Comparison of ENCODE assay signal across 1 cellular context in the genomic region with DNA sequence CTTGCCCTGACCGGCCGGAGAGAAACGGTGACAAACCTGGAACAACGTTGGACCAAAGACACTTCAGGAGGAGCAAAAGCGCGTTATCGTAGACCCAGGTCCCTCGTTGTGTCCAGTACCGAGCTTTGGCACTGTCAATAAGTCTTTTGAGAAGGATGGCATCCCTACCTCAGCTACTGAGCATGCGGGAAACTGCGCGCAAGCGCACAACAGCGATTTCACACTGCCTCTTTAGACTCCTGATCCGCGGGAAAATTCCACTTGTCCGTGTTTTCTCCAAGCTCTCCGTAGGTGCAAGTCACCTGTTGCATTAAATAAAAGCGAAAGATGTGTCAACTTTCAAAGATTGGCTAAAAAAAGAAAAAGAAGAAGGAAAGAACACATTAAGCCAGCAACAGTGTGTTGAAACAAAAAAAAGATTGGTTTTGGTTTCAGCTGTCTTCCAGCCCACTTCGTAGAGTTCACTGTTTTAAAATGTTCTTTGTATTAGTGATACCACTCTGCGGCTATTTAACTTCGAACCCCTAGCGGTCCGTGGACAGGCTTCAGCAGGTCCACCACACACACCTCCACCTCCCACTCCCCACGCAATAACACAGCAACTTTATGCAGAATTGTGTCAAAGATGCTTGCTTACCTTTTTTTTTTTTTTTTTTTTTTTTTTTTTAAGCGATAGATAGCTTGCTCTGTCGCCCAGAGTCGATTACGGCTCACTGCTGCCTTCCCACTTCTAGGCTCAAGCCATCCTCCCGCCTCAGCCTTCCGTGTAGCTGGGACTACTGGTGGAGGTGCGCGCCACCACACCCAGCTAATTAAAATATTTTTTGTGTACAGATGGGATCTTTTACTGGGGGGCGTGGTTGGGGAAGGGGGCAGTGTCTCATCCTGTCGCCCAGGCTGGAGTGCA.
TF ChIP-seq lines count a peak whose summit lies in the region.

A gene with protein sequence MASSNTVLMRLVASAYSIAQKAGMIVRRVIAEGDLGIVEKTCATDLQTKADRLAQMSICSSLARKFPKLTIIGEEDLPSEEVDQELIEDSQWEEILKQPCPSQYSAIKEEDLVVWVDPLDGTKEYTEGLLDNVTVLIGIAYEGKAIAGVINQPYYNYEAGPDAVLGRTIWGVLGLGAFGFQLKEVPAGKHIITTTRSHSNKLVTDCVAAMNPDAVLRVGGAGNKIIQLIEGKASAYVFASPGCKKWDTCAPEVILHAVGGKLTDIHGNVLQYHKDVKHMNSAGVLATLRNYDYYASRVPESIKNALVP (minus strand): TSS at position 139 of the 907 bp plus-strand sequence. CDS start 9,942 bp downstream, outside the sequence.

TF ChIP-seq in HepG2, 621 proteins besides CTCF, POLR2A, EP300 and RAD21 (continued from another document and continues in another):
- TF ChIP-seq, protein P1, sequence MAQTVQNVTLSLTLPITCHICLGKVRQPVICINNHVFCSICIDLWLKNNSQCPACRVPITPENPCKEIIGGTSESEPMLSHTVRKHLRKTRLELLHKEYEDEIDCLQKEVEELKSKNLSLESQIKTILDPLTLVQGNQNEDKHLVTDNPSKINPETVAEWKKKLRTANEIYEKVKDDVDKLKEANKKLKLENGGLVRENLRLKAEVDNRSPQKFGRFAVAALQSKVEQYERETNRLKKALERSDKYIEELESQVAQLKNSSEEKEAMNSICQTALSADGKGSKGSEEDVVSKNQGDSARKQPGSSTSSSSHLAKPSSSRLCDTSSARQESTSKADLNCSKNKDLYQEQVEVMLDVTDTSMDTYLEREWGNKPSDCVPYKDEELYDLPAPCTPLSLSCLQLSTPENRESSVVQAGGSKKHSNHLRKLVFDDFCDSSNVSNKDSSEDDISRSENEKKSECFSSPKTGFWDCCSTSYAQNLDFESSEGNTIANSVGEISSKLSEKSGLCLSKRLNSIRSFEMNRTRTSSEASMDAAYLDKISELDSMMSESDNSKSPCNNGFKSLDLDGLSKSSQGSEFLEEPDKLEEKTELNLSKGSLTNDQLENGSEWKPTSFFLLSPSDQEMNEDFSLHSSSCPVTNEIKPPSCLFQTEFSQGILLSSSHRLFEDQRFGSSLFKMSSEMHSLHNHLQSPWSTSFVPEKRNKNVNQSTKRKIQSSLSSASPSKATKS (CRISPR knock-in tag; IDR thresholded peaks at IDR 0.05) = no peak
- TF ChIP-seq, protein P2, sequence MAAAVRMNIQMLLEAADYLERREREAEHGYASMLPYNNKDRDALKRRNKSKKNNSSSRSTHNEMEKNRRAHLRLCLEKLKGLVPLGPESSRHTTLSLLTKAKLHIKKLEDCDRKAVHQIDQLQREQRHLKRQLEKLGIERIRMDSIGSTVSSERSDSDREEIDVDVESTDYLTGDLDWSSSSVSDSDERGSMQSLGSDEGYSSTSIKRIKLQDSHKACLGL (CRISPR knock-in tag; IDR thresholded peaks at IDR 0.05) = no peak
- TF ChIP-seq, protein P3, sequence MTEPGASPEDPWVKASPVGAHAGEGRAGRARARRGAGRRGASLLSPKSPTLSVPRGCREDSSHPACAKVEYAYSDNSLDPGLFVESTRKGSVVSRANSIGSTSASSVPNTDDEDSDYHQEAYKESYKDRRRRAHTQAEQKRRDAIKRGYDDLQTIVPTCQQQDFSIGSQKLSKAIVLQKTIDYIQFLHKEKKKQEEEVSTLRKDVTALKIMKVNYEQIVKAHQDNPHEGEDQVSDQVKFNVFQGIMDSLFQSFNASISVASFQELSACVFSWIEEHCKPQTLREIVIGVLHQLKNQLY (CRISPR knock-in tag; IDR thresholded peaks at IDR 0.05) = peak; percentile 28; the same call in 1 of the 2 replicates
- no peak for TF ChIP-seq ZNF776 (CRISPR knock-in tag; IDR thresholded peaks at IDR 0.05)
- TF ChIP-seq HDAC1 (CRISPR knock-in tag; IDR thresholded peaks at IDR 0.05) = peak; percentile 84
- TF ChIP-seq YEATS2 (CRISPR knock-in tag; IDR thresholded peaks at IDR 0.05; ENCODE audit: borderline replicate concordance) = peak; percentile 86; the same call in 1 of the 2 replicates
- TF ChIP-seq BCL6 (CRISPR knock-in tag; IDR thresholded peaks at IDR 0.05) = peak; percentile 26; the same call in 1 of the 2 replicates
- no peak for TF ChIP-seq ZNF253 (CRISPR knock-in tag; IDR thresholded peaks at IDR 0.05; ENCODE audit: borderline replicate concordance)
- TF ChIP-seq, protein P4, sequence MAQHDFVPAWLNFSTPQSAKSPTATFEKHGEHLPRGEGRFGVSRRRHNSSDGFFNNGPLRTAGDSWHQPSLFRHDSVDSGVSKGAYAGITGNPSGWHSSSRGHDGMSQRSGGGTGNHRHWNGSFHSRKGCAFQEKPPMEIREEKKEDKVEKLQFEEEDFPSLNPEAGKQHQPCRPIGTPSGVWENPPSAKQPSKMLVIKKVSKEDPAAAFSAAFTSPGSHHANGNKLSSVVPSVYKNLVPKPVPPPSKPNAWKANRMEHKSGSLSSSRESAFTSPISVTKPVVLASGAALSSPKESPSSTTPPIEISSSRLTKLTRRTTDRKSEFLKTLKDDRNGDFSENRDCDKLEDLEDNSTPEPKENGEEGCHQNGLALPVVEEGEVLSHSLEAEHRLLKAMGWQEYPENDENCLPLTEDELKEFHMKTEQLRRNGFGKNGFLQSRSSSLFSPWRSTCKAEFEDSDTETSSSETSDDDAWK (CRISPR knock-in tag; IDR thresholded peaks at IDR 0.05) = no peak
- TF ChIP-seq MEF2D (CRISPR knock-in tag; IDR thresholded peaks at IDR 0.05) = peak; percentile 81; the same call in 1 of the 2 replicates
- TF ChIP-seq, protein P5, sequence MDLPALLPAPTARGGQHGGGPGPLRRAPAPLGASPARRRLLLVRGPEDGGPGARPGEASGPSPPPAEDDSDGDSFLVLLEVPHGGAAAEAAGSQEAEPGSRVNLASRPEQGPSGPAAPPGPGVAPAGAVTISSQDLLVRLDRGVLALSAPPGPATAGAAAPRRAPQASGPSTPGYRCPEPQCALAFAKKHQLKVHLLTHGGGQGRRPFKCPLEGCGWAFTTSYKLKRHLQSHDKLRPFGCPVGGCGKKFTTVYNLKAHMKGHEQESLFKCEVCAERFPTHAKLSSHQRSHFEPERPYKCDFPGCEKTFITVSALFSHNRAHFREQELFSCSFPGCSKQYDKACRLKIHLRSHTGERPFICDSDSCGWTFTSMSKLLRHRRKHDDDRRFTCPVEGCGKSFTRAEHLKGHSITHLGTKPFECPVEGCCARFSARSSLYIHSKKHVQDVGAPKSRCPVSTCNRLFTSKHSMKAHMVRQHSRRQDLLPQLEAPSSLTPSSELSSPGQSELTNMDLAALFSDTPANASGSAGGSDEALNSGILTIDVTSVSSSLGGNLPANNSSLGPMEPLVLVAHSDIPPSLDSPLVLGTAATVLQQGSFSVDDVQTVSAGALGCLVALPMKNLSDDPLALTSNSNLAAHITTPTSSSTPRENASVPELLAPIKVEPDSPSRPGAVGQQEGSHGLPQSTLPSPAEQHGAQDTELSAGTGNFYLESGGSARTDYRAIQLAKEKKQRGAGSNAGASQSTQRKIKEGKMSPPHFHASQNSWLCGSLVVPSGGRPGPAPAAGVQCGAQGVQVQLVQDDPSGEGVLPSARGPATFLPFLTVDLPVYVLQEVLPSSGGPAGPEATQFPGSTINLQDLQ (CRISPR knock-in tag; IDR thresholded peaks at IDR 0.05) = no peak
- TF ChIP-seq, protein P6, sequence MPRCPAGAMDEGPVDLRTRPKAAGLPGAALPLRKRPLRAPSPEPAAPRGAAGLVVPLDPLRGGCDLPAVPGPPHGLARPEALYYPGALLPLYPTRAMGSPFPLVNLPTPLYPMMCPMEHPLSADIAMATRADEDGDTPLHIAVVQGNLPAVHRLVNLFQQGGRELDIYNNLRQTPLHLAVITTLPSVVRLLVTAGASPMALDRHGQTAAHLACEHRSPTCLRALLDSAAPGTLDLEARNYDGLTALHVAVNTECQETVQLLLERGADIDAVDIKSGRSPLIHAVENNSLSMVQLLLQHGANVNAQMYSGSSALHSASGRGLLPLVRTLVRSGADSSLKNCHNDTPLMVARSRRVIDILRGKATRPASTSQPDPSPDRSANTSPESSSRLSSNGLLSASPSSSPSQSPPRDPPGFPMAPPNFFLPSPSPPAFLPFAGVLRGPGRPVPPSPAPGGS (CRISPR knock-in tag; IDR thresholded peaks at IDR 0.05) = no peak
- TF ChIP-seq, protein P7, sequence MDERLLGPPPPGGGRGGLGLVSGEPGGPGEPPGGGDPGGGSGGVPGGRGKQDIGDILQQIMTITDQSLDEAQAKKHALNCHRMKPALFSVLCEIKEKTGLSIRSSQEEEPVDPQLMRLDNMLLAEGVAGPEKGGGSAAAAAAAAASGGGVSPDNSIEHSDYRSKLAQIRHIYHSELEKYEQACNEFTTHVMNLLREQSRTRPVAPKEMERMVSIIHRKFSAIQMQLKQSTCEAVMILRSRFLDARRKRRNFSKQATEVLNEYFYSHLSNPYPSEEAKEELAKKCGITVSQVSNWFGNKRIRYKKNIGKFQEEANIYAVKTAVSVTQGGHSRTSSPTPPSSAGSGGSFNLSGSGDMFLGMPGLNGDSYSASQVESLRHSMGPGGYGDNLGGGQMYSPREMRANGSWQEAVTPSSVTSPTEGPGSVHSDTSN (CRISPR knock-in tag; IDR thresholded peaks at IDR 0.05) = no peak
- TF ChIP-seq, protein P8, sequence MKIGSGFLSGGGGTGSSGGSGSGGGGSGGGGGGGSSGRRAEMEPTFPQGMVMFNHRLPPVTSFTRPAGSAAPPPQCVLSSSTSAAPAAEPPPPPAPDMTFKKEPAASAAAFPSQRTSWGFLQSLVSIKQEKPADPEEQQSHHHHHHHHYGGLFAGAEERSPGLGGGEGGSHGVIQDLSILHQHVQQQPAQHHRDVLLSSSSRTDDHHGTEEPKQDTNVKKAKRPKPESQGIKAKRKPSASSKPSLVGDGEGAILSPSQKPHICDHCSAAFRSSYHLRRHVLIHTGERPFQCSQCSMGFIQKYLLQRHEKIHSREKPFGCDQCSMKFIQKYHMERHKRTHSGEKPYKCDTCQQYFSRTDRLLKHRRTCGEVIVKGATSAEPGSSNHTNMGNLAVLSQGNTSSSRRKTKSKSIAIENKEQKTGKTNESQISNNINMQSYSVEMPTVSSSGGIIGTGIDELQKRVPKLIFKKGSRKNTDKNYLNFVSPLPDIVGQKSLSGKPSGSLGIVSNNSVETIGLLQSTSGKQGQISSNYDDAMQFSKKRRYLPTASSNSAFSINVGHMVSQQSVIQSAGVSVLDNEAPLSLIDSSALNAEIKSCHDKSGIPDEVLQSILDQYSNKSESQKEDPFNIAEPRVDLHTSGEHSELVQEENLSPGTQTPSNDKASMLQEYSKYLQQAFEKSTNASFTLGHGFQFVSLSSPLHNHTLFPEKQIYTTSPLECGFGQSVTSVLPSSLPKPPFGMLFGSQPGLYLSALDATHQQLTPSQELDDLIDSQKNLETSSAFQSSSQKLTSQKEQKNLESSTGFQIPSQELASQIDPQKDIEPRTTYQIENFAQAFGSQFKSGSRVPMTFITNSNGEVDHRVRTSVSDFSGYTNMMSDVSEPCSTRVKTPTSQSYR (CRISPR knock-in tag; IDR thresholded peaks at IDR 0.05; ENCODE audit: borderline replicate concordance) = peak; percentile 75; the same call in 1 of the 2 replicates
- TF ChIP-seq SMAD9 (CRISPR knock-in tag; IDR thresholded peaks at IDR 0.05) = no peak
- TF ChIP-seq NR1H2 (CRISPR knock-in tag; IDR thresholded peaks at IDR 0.05; ENCODE audit: borderline replicate concordance, low read depth) = no peak
- TF ChIP-seq, protein P9, sequence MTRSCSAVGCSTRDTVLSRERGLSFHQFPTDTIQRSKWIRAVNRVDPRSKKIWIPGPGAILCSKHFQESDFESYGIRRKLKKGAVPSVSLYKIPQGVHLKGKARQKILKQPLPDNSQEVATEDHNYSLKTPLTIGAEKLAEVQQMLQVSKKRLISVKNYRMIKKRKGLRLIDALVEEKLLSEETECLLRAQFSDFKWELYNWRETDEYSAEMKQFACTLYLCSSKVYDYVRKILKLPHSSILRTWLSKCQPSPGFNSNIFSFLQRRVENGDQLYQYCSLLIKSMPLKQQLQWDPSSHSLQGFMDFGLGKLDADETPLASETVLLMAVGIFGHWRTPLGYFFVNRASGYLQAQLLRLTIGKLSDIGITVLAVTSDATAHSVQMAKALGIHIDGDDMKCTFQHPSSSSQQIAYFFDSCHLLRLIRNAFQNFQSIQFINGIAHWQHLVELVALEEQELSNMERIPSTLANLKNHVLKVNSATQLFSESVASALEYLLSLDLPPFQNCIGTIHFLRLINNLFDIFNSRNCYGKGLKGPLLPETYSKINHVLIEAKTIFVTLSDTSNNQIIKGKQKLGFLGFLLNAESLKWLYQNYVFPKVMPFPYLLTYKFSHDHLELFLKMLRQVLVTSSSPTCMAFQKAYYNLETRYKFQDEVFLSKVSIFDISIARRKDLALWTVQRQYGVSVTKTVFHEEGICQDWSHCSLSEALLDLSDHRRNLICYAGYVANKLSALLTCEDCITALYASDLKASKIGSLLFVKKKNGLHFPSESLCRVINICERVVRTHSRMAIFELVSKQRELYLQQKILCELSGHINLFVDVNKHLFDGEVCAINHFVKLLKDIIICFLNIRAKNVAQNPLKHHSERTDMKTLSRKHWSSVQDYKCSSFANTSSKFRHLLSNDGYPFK (CRISPR knock-in tag; IDR thresholded peaks at IDR 0.05; ENCODE audit: borderline replicate concordance) = peak; percentile 98
- TF ChIP-seq, protein P10, sequence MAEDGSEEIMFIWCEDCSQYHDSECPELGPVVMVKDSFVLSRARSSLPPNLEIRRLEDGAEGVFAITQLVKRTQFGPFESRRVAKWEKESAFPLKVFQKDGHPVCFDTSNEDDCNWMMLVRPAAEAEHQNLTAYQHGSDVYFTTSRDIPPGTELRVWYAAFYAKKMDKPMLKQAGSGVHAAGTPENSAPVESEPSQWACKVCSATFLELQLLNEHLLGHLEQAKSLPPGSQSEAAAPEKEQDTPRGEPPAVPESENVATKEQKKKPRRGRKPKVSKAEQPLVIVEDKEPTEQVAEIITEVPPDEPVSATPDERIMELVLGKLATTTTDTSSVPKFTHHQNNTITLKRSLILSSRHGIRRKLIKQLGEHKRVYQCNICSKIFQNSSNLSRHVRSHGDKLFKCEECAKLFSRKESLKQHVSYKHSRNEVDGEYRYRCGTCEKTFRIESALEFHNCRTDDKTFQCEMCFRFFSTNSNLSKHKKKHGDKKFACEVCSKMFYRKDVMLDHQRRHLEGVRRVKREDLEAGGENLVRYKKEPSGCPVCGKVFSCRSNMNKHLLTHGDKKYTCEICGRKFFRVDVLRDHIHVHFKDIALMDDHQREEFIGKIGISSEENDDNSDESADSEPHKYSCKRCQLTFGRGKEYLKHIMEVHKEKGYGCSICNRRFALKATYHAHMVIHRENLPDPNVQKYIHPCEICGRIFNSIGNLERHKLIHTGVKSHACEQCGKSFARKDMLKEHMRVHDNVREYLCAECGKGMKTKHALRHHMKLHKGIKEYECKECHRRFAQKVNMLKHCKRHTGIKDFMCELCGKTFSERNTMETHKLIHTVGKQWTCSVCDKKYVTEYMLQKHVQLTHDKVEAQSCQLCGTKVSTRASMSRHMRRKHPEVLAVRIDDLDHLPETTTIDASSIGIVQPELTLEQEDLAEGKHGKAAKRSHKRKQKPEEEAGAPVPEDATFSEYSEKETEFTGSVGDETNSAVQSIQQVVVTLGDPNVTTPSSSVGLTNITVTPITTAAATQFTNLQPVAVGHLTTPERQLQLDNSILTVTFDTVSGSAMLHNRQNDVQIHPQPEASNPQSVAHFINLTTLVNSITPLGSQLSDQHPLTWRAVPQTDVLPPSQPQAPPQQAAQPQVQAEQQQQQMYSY (CRISPR knock-in tag; IDR thresholded peaks at IDR 0.05) = peak; percentile 100
- TF ChIP-seq ZBTB1 (CRISPR knock-in tag; IDR thresholded peaks at IDR 0.05; ENCODE audit: borderline replicate concordance) = no peak
- TF ChIP-seq ZNF567 (CRISPR knock-in tag; IDR thresholded peaks at IDR 0.05; ENCODE audit: borderline replicate concordance) = no peak; the same call in 1 of the 2 replicates
- no peak for TF ChIP-seq DNMT3B (CRISPR knock-in tag; conservative IDR thresholded peaks at IDR 0.05)
